22 cellular contexts compared by ENCODE assay signal in genomic region chr6:56051199-56051598, GRCh38.
"Had no signal": no experiment of that assay in that cellular context is flagged by ENCODE, and none has a peak within 500 bp of the region (broad histone marks: within the 10 kb centered on the region; RNA-seq: fewer than 3 reads in every experiment).

No MANE protein-coding gene starts in this region.

- H3K9me3 ChIP-seq: esophagus muscularis mucosa, gastroesophageal sphincter, heart left ventricle, lower lobe of right lung, prostate gland, sigmoid colon, thoracic aorta, tibial nerve, upper lobe of left lung had no signal

- H3K27ac ChIP-seq: coronary artery, esophagus muscularis mucosa, foreskin keratinocyte, gastroesophageal sphincter, heart left ventricle, lower lobe of right lung, prostate gland, sigmoid colon, spleen, thoracic aorta, upper lobe of left lung had no signal

- ATAC-seq: foreskin keratinocyte; gastroesophageal sphincter; heart left ventricle; left ventricle myocardium superior; lower lobe of right lung; natural killer cell; right cardiac atrium; stimulated activated naive B cell treated with anti-CD40 and anti-IgM and Interleukin-4, amounts not matched to agents 10 μg/mL and 1 μg/mL and 100 μg/mL, for 72 hours had no signal

- H3K4me1 ChIP-seq: esophagus muscularis mucosa, foreskin keratinocyte, gastroesophageal sphincter, lower lobe of right lung, prostate gland, sigmoid colon, upper lobe of left lung had no signal

- H3K36me3 ChIP-seq: esophagus muscularis mucosa, gastroesophageal sphincter, lower lobe of right lung, prostate gland, sigmoid colon, spleen, thoracic aorta, tibial nerve, upper lobe of left lung had no signal

- DNase-seq: dermis blood vessel endothelial cell; effector memory CD4-positive, alpha-beta T cell; foreskin keratinocyte; heart left ventricle; hippocampal formation; kidney glomerular epithelial cell; left ventricle myocardium superior; lower lobe of right lung; natural killer cell; right cardiac atrium; sigmoid colon; spleen; stimulated activated CD4-positive, alpha-beta T cell treated with anti-CD3 and anti-CD28 coated beads, Interleukin-15, amount 100 ng/mL, for 24 hours; stimulated activated CD4-positive, alpha-beta T cell treated with anti-CD3 and anti-CD28 coated beads, Interleukin-2, amount 100 ng/mL, for 48 hours; stimulated activated naive B cell treated with anti-CD40 and anti-IgM and Interleukin-4, amounts not matched to agents 10 μg/mL and 1 μg/mL and 100 μg/mL, for 72 hours; upper lobe of left lung had no signal

- H3K27me3 ChIP-seq: esophagus muscularis mucosa, foreskin keratinocyte, gastroesophageal sphincter, heart left ventricle, sigmoid colon, spleen, tibial nerve, upper lobe of left lung had no signal

- H3K4me3 ChIP-seq: coronary artery, esophagus muscularis mucosa, gastroesophageal sphincter, heart left ventricle, lower lobe of right lung, prostate gland, sigmoid colon, spleen, thoracic aorta, tibial nerve, upper lobe of left lung had no signal
